ENCODE assay signal across 8 cellular contexts in the genomic region with DNA sequence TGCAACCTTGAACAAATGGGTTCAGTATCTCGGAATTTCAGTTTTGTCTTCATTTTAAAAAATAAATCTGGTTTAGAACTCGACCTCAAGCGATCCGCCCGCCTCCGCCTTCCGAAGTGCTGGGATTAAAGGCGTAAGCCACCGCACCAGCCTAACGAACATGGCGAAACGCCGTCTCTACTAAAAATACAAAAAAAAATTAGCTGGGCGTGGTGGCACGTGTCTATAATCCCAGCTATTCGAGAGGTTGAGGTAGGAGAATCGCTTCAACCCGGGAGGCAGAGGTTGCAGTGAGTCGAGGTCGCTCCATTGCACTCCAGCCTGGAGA. TPM values are rescaled to one million over a fixed set of nuclear protein-coding genes. Genes with fewer than 3 reads are reported as not detected.
A peak's percentile ranks its signal among the peaks of the same experiment; 100 is the strongest.
DNase-seq lines count a peak whose midpoint lies in the region; ATAC-seq and TF ChIP-seq lines count a peak whose summit lies in the region.

No MANE protein-coding gene starts in this region.

- 1 to 8% (median 3%) methylated on average over 20 of the region's 20 CpGs for WGBS in stomach, 5 donors

- no peak for TF ChIP-seq CTCF in stomach (IDR thresholded peaks at IDR 0.05)

- no peaks in the 10 kb centered on the region for H3K4me1 ChIP-seq in iPS-20b (ENCODE audit: insufficient read depth, low read length)
- H3K4me1 ChIP-seq in stomach = peaks cover 6 to 29% (median 26%) of the 10 kb centered on the region in 4 donors

- H3K4me3 ChIP-seq in iPS-20b (ENCODE audit: low read length) = peak overlapping the region; percentile 84
- peak overlapping the region; percentile 59 to 84 (median 71) for H3K4me3 ChIP-seq in stomach

- peaks cover 13% of the 10 kb centered on the region; the same call in 1 of the 2 replicates for H3K27me3 ChIP-seq in iPS-20b (ENCODE audit: insufficient read depth, low read length)
- no peaks in the 10 kb centered on the region for H3K27me3 ChIP-seq in stomach

- peaks cover 9% of the 10 kb centered on the region for H3K27me3 Mint-ChIP-seq in activated naive CD8-positive, alpha-beta T cell treated with anti-CD3 and anti-CD28 coated beads for 36 hours

- H3K27ac ChIP-seq in iPS-20b (ENCODE audit: low read length) = peak overlapping the region; percentile 18
- peak overlapping the region; percentile 95 to 98 (median 96) for H3K27ac ChIP-seq in stomach

- no peak for ATAC-seq in GM21717 (IDR thresholded peaks at IDR 0.05; ENCODE audit: unreplicated experiment)

- H3K36me3 Mint-ChIP-seq in activated naive CD8-positive, alpha-beta T cell treated with anti-CD3 and anti-CD28 coated beads for 36 hours = peaks cover 66% of the 10 kb centered on the region

- peaks cover 27% of the 10 kb centered on the region for H3K9me3 Mint-ChIP-seq in activated naive CD8-positive, alpha-beta T cell treated with anti-CD3 and anti-CD28 coated beads for 36 hours

- H3K9ac ChIP-seq in iPS-20b (ENCODE audit: low read depth, low read length) = peak overlapping the region; percentile 89

- peak overlapping the region; percentile 99 for H3K27ac Mint-ChIP-seq in activated naive CD8-positive, alpha-beta T cell treated with anti-CD3 and anti-CD28 coated beads for 36 hours

- intact Hi-C loops in stomach (cut with DNase I; ENCODE audit: low total_unique reads) = loop anchor here (10.0 kb wide), 1 partner anchor 57 kb away; the partner anchor contains the start of gene ZNF181

- H3K9me3 ChIP-seq in iPS-20b (ENCODE audit: insufficient read depth, low read depth, low read length) (peaks cover 27% of the 10 kb centered on the region), stomach (peaks cover 9 to 44% (median 38%) of the 10 kb centered on the region in 4 donors)

- H3K4me1 Mint-ChIP-seq in activated naive CD8-positive, alpha-beta T cell treated with anti-CD3 and anti-CD28 coated beads for 36 hours = peaks cover 22% of the 10 kb centered on the region

- H3K36me3 ChIP-seq in iPS-20b (ENCODE audit: insufficient read depth, low read depth, low read length) (peaks cover 40% of the 10 kb centered on the region), stomach (peaks cover 34 to 46% (median 44%) of the 10 kb centered on the region in 4 donors)

- H3K4me3 Mint-ChIP-seq in activated naive CD8-positive, alpha-beta T cell treated with anti-CD3 and anti-CD28 coated beads for 36 hours = peak overlapping the region; percentile 100

- DNase-seq in NCI-H510A treated with DMSO at 0.1 percent for 48 hours (lab: John Stamatoyannopoulos, UW) (peak; percentile 33), NCI-H510A (lab: John Stamatoyannopoulos, UW) (no peak), stomach (no peak), dedifferentiated amniotic fluid mesenchymal stem cell (ENCODE audit: extremely low spot score) (no peak), SK-N-DZ (ENCODE audit: low spot score) (no peak)
- DNase-seq in activated naive CD8-positive, alpha-beta T cell treated with anti-CD3 and anti-CD28 coated beads for 36 hours = no peak

- no peak for TF ChIP-seq POLR2A in stomach (IDR thresholded peaks at IDR 0.05)

- no peak for TF ChIP-seq EP300 in stomach (IDR thresholded peaks at IDR 0.05)

RNA-seq across cellular contexts. Expression of gene ZNF302, which starts 0.6 kb away (rescaled TPM):
- 10 to 100 TPM; 14.6 to 15.5 TPM for total RNA-seq in activated naive CD8-positive, alpha-beta T cell treated with anti-CD3 and anti-CD28 coated beads for 36 hours
- total RNA-seq in stomach = 10 to 100 TPM; 13.8 to 92.4 (median 21.7) TPM
- polyA plus RNA-seq in stomach = 10 to 100 TPM; 10.1 to 18.2 (median 15.0) TPM
- 44.9 and 51.5 TPM in 2 replicates for polyA plus RNA-seq in SK-N-DZ (2014; cell fraction: cytosol; rRNA removed)
- 94.8 and 106 TPM in 2 replicates for polyA plus RNA-seq in SK-N-DZ (2014; cell fraction: nucleus; rRNA removed)

RNA-seq across cellular contexts. Expression of gene SCGB2B2, which starts 1.1 kb away (rescaled TPM):
- total RNA-seq in activated naive CD8-positive, alpha-beta T cell treated with anti-CD3 and anti-CD28 coated beads for 36 hours = under 1 TPM; 0.27 to 0.40 TPM
- 1 to 10 TPM in 1 of 5 donors, under 1 TPM in 1, not detected in 3; 0.37 to 1.8 TPM for total RNA-seq in stomach
- polyA plus RNA-seq in stomach = under 1 TPM in 1 of 3 donors, not detected in 2; 0.12 TPM
- 0.17 and 0.50 TPM in 2 replicates for polyA plus RNA-seq in SK-N-DZ (2014; cell fraction: cytosol; rRNA removed)
- polyA plus RNA-seq in SK-N-DZ (2014; cell fraction: nucleus; rRNA removed) = 0.18 and 0.37 TPM in 2 replicates

RNA-seq across cellular contexts. Expression of gene ZNF181, which starts 56.0 kb away (rescaled TPM):
- total RNA-seq in activated naive CD8-positive, alpha-beta T cell treated with anti-CD3 and anti-CD28 coated beads for 36 hours = 1 to 10 TPM; 5.7 to 5.9 TPM
- total RNA-seq in stomach = 10 to 100 TPM in 3 of 5 donors, 1 to 10 TPM in 2; 2.3 to 43.2 (median 13.2) TPM
- 10 to 100 TPM in 1 of 3 donors, 1 to 10 TPM in 2; 5.7 to 17.7 (median 5.9) TPM for polyA plus RNA-seq in stomach
- polyA plus RNA-seq in SK-N-DZ (2014; cell fraction: cytosol; rRNA removed) = 16.4 and 24.3 TPM in 2 replicates
- polyA plus RNA-seq in SK-N-DZ (2014; cell fraction: nucleus; rRNA removed) = 29.5 and 31.2 TPM in 2 replicates
